ENCODE assay signal across 8 cellular contexts in genomic region chr5:79464695-79465332, GRCh38. TPM values are rescaled to one million over a fixed set of nuclear protein-coding genes. Genes with fewer than 3 reads are reported as not detected.
DNase-seq lines count a peak whose midpoint lies in the region; ATAC-seq and TF ChIP-seq lines count a peak whose summit lies in the region.

No MANE protein-coding gene starts in this region.

- no peak overlapping the region for H3K4me3 ChIP-seq in fibroblast of the aortic adventitia (ENCODE audit: low read depth, low read length)

- TF ChIP-seq CTCF in fibroblast of the aortic adventitia (IDR thresholded peaks at IDR 0.05; ENCODE audit: insufficient read depth, low read length): peak; percentile 69

- ATAC-seq in HG02970 (IDR thresholded peaks at IDR 0.05; ENCODE audit: low FRiP score, unreplicated experiment): no peak
- no peak for ATAC-seq in GM19035 (IDR thresholded peaks at IDR 0.05; ENCODE audit: unreplicated experiment)

- peak; percentile 6 for DNase-seq in COR-L47 (lab: John Stamatoyannopoulos, UW)
- peak; percentile 28 for DNase-seq in HPDE6-E6E7 (ENCODE audit: extremely low spot score)
- peak; percentile 23 for DNase-seq in RPMI8226
- peak; percentile 67 for DNase-seq in fibroblast of the aortic adventitia (ENCODE audit: low read depth)
- DNase-seq in pons (ENCODE audit: low spot score): peak; percentile 38
- no peak for DNase-seq in activated naive CD4-positive, alpha-beta T cell (lab: John Stamatoyannopoulos, UW)

RNA-seq across cellular contexts. Expression of gene HOMER1, which starts 49.1 kb away (rescaled TPM):
- total RNA-seq in fibroblast of the aortic adventitia (ENCODE audit: low replicate concordance): 5.4 and 6.8 TPM in 2 replicates

Comparison
In these comparisons a context has a peak if more than half of its experiments do, and no peak if none do; other contexts are left out.
1. DNase-seq: peak in COR-L47 (single experiment), HPDE6-E6E7 (single experiment), RPMI8226 (single experiment), fibroblast of the aortic adventitia (single experiment) and pons (single experiment); none in activated naive CD4-positive, alpha-beta T cell (0 of 4).